19 cellular contexts compared by ENCODE assay signal in the genomic region with DNA sequence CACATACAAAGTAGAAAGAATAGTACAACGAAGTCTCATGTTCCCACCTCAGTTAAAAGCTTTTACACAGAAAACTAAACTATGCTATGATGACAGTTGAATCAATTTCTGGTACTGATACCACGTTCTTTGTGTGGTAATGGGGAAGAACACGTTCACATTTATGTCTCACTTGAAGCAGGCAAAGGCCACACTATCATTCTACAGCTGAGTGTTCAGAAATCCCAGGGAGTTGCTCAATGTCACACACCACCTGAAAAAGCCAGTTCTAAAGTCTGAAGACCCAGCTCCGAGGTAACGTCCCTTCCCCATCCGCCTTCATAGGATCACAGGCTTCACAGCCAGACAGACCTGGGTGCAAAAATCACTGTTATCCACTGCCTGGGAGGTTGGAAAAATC. TPM values are rescaled to one million over a fixed set of nuclear protein-coding genes. Genes with fewer than 3 reads are reported as not detected.
DNase-seq lines count a peak whose midpoint lies in the region; ATAC-seq, FAIRE-seq and TF ChIP-seq lines count a peak whose summit lies in the region.
"Had no signal": no experiment of that assay in that cellular context is flagged by ENCODE, and none has a peak within 500 bp of the region (broad histone marks: within the 10 kb centered on the region; RNA-seq: fewer than 3 reads in every experiment).

No MANE protein-coding gene starts in this region.

- peak; percentile 57 to 80 for ATAC-seq in activated naive CD4-positive, alpha-beta T cell treated with anti-CD3 and anti-CD28 coated beads, Interleukin-2, amount 50 U/mL, for 72 hours
- no peak for ATAC-seq in T-helper 17 cell
- peak; percentile 55 to 73 (median 64) for ATAC-seq in right lobe of liver
- peak; percentile 53 for ATAC-seq in stimulated activated naive CD8-positive, alpha-beta T cell treated with anti-CD3 and anti-CD28 coated beads, Interleukin-15, amount 100 ng/mL, for 72 hours
- no peak for ATAC-seq in left colon
- no peak for ATAC-seq in HG02885 (IDR thresholded peaks at IDR 0.05; ENCODE audit: poor library complexity, unreplicated experiment)
- ATAC-seq: gastroesophageal sphincter, HCT116 had no signal

- no peak overlapping the region for H3K27ac Mint-ChIP-seq in activated naive CD4-positive, alpha-beta T cell treated with anti-CD3 and anti-CD28 coated beads, Interleukin-2, amount 50 U/mL, for 72 hours
- H3K27ac Mint-ChIP-seq in activated naive CD4-positive, alpha-beta T cell treated with anti-CD3 and anti-CD28 coated beads for 36 hours = no peak overlapping the region
- peak overlapping the region; percentile 74 for H3K27ac Mint-ChIP-seq in T-helper 17 cell
- peak overlapping the region in 1 of 2 donors; percentile 67 for H3K27ac Mint-ChIP-seq in stimulated activated naive CD8-positive, alpha-beta T cell treated with anti-CD3 and anti-CD28 coated beads, Interleukin-15, amount 100 ng/mL, for 72 hours

- no peaks in the 10 kb centered on the region for H3K27me3 Mint-ChIP-seq in activated naive CD4-positive, alpha-beta T cell treated with anti-CD3 and anti-CD28 coated beads for 36 hours (ENCODE audit: low read depth)
- H3K27me3 Mint-ChIP-seq in T-helper 17 cell = no peaks in the 10 kb centered on the region
- no peaks in the 10 kb centered on the region for H3K27me3 Mint-ChIP-seq in stimulated activated naive CD8-positive, alpha-beta T cell treated with anti-CD3 and anti-CD28 coated beads, Interleukin-15, amount 100 ng/mL, for 72 hours

- peaks cover 0 to 30% of the 10 kb centered on the region in 2 donors for H3K36me3 Mint-ChIP-seq in activated naive CD4-positive, alpha-beta T cell treated with anti-CD3 and anti-CD28 coated beads, Interleukin-2, amount 50 U/mL, for 72 hours
- peaks cover 14% of the 10 kb centered on the region for H3K36me3 Mint-ChIP-seq in activated naive CD4-positive, alpha-beta T cell treated with anti-CD3 and anti-CD28 coated beads for 36 hours (ENCODE audit: low read depth)
- H3K36me3 Mint-ChIP-seq in T-helper 17 cell (ENCODE audit: low read depth) = no peaks in the 10 kb centered on the region

- no peak overlapping the region for H3K27ac ChIP-seq in right lobe of liver
- H3K27ac ChIP-seq: breast epithelium, transverse colon had no signal

- no peaks in the 10 kb centered on the region for H3K27me3 ChIP-seq in right lobe of liver
- H3K27me3 ChIP-seq: breast epithelium, gastroesophageal sphincter, transverse colon had no signal

- no peak for DNase-seq in activated naive CD4-positive, alpha-beta T cell treated with anti-CD3 and anti-CD28 coated beads, Interleukin-2, amount 50 U/mL, for 72 hours (ENCODE audit: low spot score in 2 of 2)
- DNase-seq in activated naive CD4-positive, alpha-beta T cell treated with anti-CD3 and anti-CD28 coated beads for 36 hours = no peak
- DNase-seq in T-helper 17 cell = no peak
- no peak for DNase-seq in right lobe of liver
- no peak for DNase-seq in stimulated activated naive CD8-positive, alpha-beta T cell treated with anti-CD3 and anti-CD28 coated beads, Interleukin-15, amount 100 ng/mL, for 72 hours
- no peak for DNase-seq in left colon
- DNase-seq in GM19239 (ENCODE audit: insufficient read length, low spot score) = no peak
- DNase-seq: Caco-2; Karpas-422; NCI-H1105; NCI-H526 treated with DMSO at 0.1 percent for 48 hours; retina; SHP77 treated with DMSO at 0.1 percent for 48 hours; stimulated activated naive CD4-positive, alpha-beta T cell; transverse colon had no signal

- TF ChIP-seq CTCF in right lobe of liver (IDR thresholded peaks at IDR 0.05) = no peak

- H3K4me3 Mint-ChIP-seq in activated naive CD4-positive, alpha-beta T cell treated with anti-CD3 and anti-CD28 coated beads for 36 hours = no peak overlapping the region
- H3K4me3 Mint-ChIP-seq in T-helper 17 cell = peak overlapping the region; percentile 76
- H3K4me3 Mint-ChIP-seq in stimulated activated naive CD8-positive, alpha-beta T cell treated with anti-CD3 and anti-CD28 coated beads, Interleukin-15, amount 100 ng/mL, for 72 hours = peak overlapping the region in 1 of 2 donors; percentile 1

- no peaks in the 10 kb centered on the region for H3K36me3 ChIP-seq in right lobe of liver
- H3K36me3 ChIP-seq: breast epithelium had no signal

- peaks cover 73% of the 10 kb centered on the region for H3K4me1 Mint-ChIP-seq in activated naive CD4-positive, alpha-beta T cell treated with anti-CD3 and anti-CD28 coated beads for 36 hours (ENCODE audit: low read depth)
- H3K4me1 Mint-ChIP-seq in T-helper 17 cell = peaks cover 59% of the 10 kb centered on the region
- peaks cover 85% of the 10 kb centered on the region for H3K4me1 Mint-ChIP-seq in stimulated activated naive CD8-positive, alpha-beta T cell treated with anti-CD3 and anti-CD28 coated beads, Interleukin-15, amount 100 ng/mL, for 72 hours

- H3K9me3 ChIP-seq in T-helper 17 cell (ENCODE audit: control insufficient read depth, low read length, poor library complexity, severe bottlenecking) (no peaks in the 10 kb centered on the region), right lobe of liver (no peaks in the 10 kb centered on the region)
- H3K9me3 ChIP-seq: breast epithelium, Caco-2, gastroesophageal sphincter, transverse colon had no signal

- CTCF ChIA-PET in activated naive CD4-positive, alpha-beta T cell treated with anti-CD3 and anti-CD28 coated beads for 36 hours (lab: Charles Lee) = interaction anchor here (0.6 to 1.1 kb wide), 4 partner anchors 30 to 479 kb away, joined by 3 to 5 read pairs (median 4); no protein-coding TSS in a partner anchor

- no peak overlapping the region for H3K4me3 ChIP-seq in right lobe of liver
- H3K4me3 ChIP-seq: breast epithelium, gastroesophageal sphincter, transverse colon had no signal

- TF ChIP-seq POLR2A in right lobe of liver (IDR thresholded peaks at IDR 0.05) = no peak

- no peaks in the 10 kb centered on the region for H3K9me3 Mint-ChIP-seq in activated naive CD4-positive, alpha-beta T cell treated with anti-CD3 and anti-CD28 coated beads, Interleukin-2, amount 50 U/mL, for 72 hours
- H3K9me3 Mint-ChIP-seq in activated naive CD4-positive, alpha-beta T cell treated with anti-CD3 and anti-CD28 coated beads for 36 hours = no peaks in the 10 kb centered on the region
- no peaks in the 10 kb centered on the region for H3K9me3 Mint-ChIP-seq in stimulated activated naive CD8-positive, alpha-beta T cell treated with anti-CD3 and anti-CD28 coated beads, Interleukin-15, amount 100 ng/mL, for 72 hours

- intact Hi-C loops in activated naive CD4-positive, alpha-beta T cell treated with anti-CD3 and anti-CD28 coated beads for 36 hours (cut with micrococcal nuclease) = loop anchor here (1.0 kb wide), 1 partner anchor 8 kb away; no protein-coding TSS in a partner anchor
- intact Hi-C loops in right lobe of liver (cut with DNase I) = no loop called here
- intact Hi-C loops in left colon (cut with DNase I, micrococcal nuclease) = no loop called here

- no peak for FAIRE-seq in GM19239 (lab: Jason Lieb, UNC)

- WGBS in right lobe of liver (ENCODE audit: insufficient coverage, low coverage, low lambda C conversion rate, missing lambda C conversion rate) = 26% methylated on average over 6 of the region's 6 CpGs

- peaks cover 0 to 32% (median 0%) of the 10 kb centered on the region in 4 donors for H3K4me1 ChIP-seq in right lobe of liver
- H3K4me1 ChIP-seq: Caco-2 had no signal

RNA-seq across cellular contexts. Expression of gene RNF149, which starts 8.9 kb away (rescaled TPM):
- 10 to 100 TPM; 46.8 to 54.1 TPM for total RNA-seq in activated naive CD4-positive, alpha-beta T cell treated with anti-CD3 and anti-CD28 coated beads, Interleukin-2, amount 50 U/mL, for 72 hours
- 10 to 100 TPM; 25.0 to 27.1 TPM for total RNA-seq in activated naive CD4-positive, alpha-beta T cell treated with anti-CD3 and anti-CD28 coated beads for 36 hours
- 100 to 1,000 TPM; 180 to 185 TPM for total RNA-seq in T-helper 17 cell
- total RNA-seq in right lobe of liver = 10 to 100 TPM; 20.3 to 45.4 (median 32.2) TPM
- 10 to 100 TPM; 56.9 to 57.0 TPM for total RNA-seq in left colon

RNA-seq across cellular contexts. Expression of gene CNOT11, which starts 46.9 kb away (rescaled TPM):
- total RNA-seq in activated naive CD4-positive, alpha-beta T cell treated with anti-CD3 and anti-CD28 coated beads, Interleukin-2, amount 50 U/mL, for 72 hours = 10 to 100 TPM; 46.1 to 56.4 TPM
- total RNA-seq in activated naive CD4-positive, alpha-beta T cell treated with anti-CD3 and anti-CD28 coated beads for 36 hours = 10 to 100 TPM; 38.3 to 40.3 TPM
- total RNA-seq in T-helper 17 cell (10 to 100 TPM; 48.3 to 48.5 TPM), right lobe of liver (10 to 100 TPM; 17.0 to 28.5 (median 21.5) TPM), left colon (10 to 100 TPM; 50.6 to 55.5 TPM)

Comparison
In these comparisons a context has a peak if more than half of its experiments do, and no peak if none do; other contexts are left out.
1. ATAC-seq: peak in activated naive CD4-positive, alpha-beta T cell treated with anti-CD3 and anti-CD28 coated beads, Interleukin-2, amount 50 U/mL, for 72 hours (2 of 2), right lobe of liver (4 of 4) and stimulated activated naive CD8-positive, alpha-beta T cell treated with anti-CD3 and anti-CD28 coated beads, Interleukin-15, amount 100 ng/mL, for 72 hours (single experiment); none in T-helper 17 cell (single experiment), left colon (single experiment) and HG02885 (single experiment).